Comparison of ENCODE assay signal across 1 cellular context in genomic region chrX:47217852-47218279, GRCh38.
TF ChIP-seq lines count a peak whose summit lies in the region.

No MANE protein-coding gene starts in this region.

TF ChIP-seq in K562, 482 proteins besides CTCF, POLR2A, EP300 and RAD21 (continued from another document and continues in another):
- TF ChIP-seq E4F1 (CRISPR knock-in tag; IDR thresholded peaks at IDR 0.05; ENCODE audit: borderline replicate concordance) = no peak
- peak; percentile 51 for TF ChIP-seq FOS (IDR thresholded peaks at IDR 0.05; ENCODE audit: extremely low read depth, insufficient read length)
- peak; percentile 17; the same call in 1 of the 2 replicates for TF ChIP-seq MYC (IDR thresholded peaks at IDR 0.05; ENCODE audit: low read depth, low read length)
- TF ChIP-seq MYC (CRISPR knock-in tag; IDR thresholded peaks at IDR 0.05; ENCODE audit: borderline replicate concordance, low read depth) = no peak
- TF ChIP-seq CREB3 (tag; conservative IDR thresholded peaks at IDR 0.05; ENCODE audit: low read depth) = no peak
- no peak for TF ChIP-seq BRCA1 (IDR thresholded peaks at IDR 0.05)
- no peak for TF ChIP-seq BRCA1 (CRISPR knock-in tag; IDR thresholded peaks at IDR 0.05)
- TF ChIP-seq NFE2 (IDR thresholded peaks at IDR 0.05; ENCODE audit: low read depth) = no peak
- TF ChIP-seq BRF2 (IDR thresholded peaks at IDR 0.05; ENCODE audit: borderline replicate concordance, insufficient read depth, insufficient read length) = no peak
- no peak for TF ChIP-seq E2F5 (CRISPR knock-in tag; IDR thresholded peaks at IDR 0.05)
- TF ChIP-seq ZNF518B (CRISPR knock-in tag; IDR thresholded peaks at IDR 0.05) = no peak
- no peak for TF ChIP-seq BCOR (IDR thresholded peaks at IDR 0.05)
- peak in 1 of 2 experiments; percentile 80; a peak in 2 of 4 replicates for TF ChIP-seq RCOR1 (IDR thresholded peaks at IDR 0.05; ENCODE audit: borderline replicate concordance in 1 of 2, low read depth in 2 of 2, low read length in 2 of 2)
- no peak for TF ChIP-seq DDX20 (tag; IDR thresholded peaks at IDR 0.05; ENCODE audit: low read depth)
- peak; percentile 42 for TF ChIP-seq TBP (optimal IDR thresholded peaks at IDR 0.05; ENCODE audit: low read depth, low read length)
- no peak for TF ChIP-seq BMI1 (IDR thresholded peaks at IDR 0.05; ENCODE audit: low read length)
- no peak for TF ChIP-seq SAP30 (IDR thresholded peaks at IDR 0.05; ENCODE audit: borderline replicate concordance, insufficient read depth, low read depth, low read length, poor library complexity, severe bottlenecking)
- TF ChIP-seq CBFA2T2 (conservative IDR thresholded peaks at IDR 0.05) = no peak
- no peak for TF ChIP-seq KHSRP (IDR thresholded peaks at IDR 0.05)
- TF ChIP-seq ZBTB34 (CRISPR knock-in tag; IDR thresholded peaks at IDR 0.05) = no peak
- peak; percentile 98 for TF ChIP-seq PKNOX1 (IDR thresholded peaks at IDR 0.05)
- TF ChIP-seq CREM (IDR thresholded peaks at IDR 0.05; ENCODE audit: low read depth) = peak; percentile 56
- TF ChIP-seq NFYB (IDR thresholded peaks at IDR 0.05; ENCODE audit: extremely low read depth, insufficient read length) = peak; percentile 28
- peak; percentile 26 for TF ChIP-seq SP2 (IDR thresholded peaks at IDR 0.05; ENCODE audit: extremely low read depth, low read depth, low read length, poor library complexity, severe bottlenecking)
- TF ChIP-seq HNRNPLL (IDR thresholded peaks at IDR 0.05; ENCODE audit: low read depth, low read length, poor library complexity, severe bottlenecking) = peak; percentile 71
- TF ChIP-seq KLF1 (tag; IDR thresholded peaks at IDR 0.05) = peak; percentile 87
- TF ChIP-seq SPI1 (IDR thresholded peaks at IDR 0.05; ENCODE audit: borderline replicate concordance, low read depth, low read length) = no peak
- no peak for TF ChIP-seq MTA2 (IDR thresholded peaks at IDR 0.05; ENCODE audit: low read depth)
- peak; percentile 54 for TF ChIP-seq EGR1 (conservative IDR thresholded peaks at IDR 0.05)
- TF ChIP-seq PHF20 (IDR thresholded peaks at IDR 0.05; ENCODE audit: partially characterized antibody) = no peak
- no peak for TF ChIP-seq FOXJ3 (CRISPR knock-in tag; IDR thresholded peaks at IDR 0.05)
- TF ChIP-seq PHB (CRISPR knock-in tag; IDR thresholded peaks at IDR 0.05) = no peak
- no peak for TF ChIP-seq ZNF274 (IDR thresholded peaks at IDR 0.05; ENCODE audit: borderline replicate concordance, low read depth, low read length)
- no peak for TF ChIP-seq MTF1 (CRISPR knock-in tag; IDR thresholded peaks at IDR 0.05; ENCODE audit: borderline replicate concordance)
- TF ChIP-seq BHLHE40 (IDR thresholded peaks at IDR 0.05; ENCODE audit: low read length) = peak; percentile 3; the same call in 1 of the 2 replicates
- peak in 1 of 2 experiments; percentile 1 for TF ChIP-seq E2F6 (IDR thresholded peaks at IDR 0.05; ENCODE audit: borderline replicate concordance in 1 of 2, extremely low read depth in 1 of 2, insufficient read depth in 1 of 2, insufficient read length in 1 of 2, low read depth in 1 of 2, low read length in 1 of 2, poor library complexity in 1 of 2, severe bottlenecking in 1 of 2)
- TF ChIP-seq CREB1 (IDR thresholded peaks at IDR 0.05) = peak; percentile 14; the same call in 1 of the 2 replicates
- no peak; the same call in 1 of the 2 replicates for TF ChIP-seq CREB1 (CRISPR knock-in tag; IDR thresholded peaks at IDR 0.05)
- TF ChIP-seq RBM34 (IDR thresholded peaks at IDR 0.05; ENCODE audit: borderline replicate concordance, insufficient read depth, low read length) = no peak
- no peak for TF ChIP-seq L3MBTL2 (IDR thresholded peaks at IDR 0.05)
- TF ChIP-seq MEIS2 (IDR thresholded peaks at IDR 0.05; ENCODE audit: partially characterized antibody) = peak; percentile 38
- no peak for TF ChIP-seq ZNF77 (CRISPR knock-in tag; IDR thresholded peaks at IDR 0.05)
- TF ChIP-seq MTA1 (IDR thresholded peaks at IDR 0.05; ENCODE audit: borderline replicate concordance) = no peak
- peak; percentile 72; the same call in 1 of the 2 replicates for TF ChIP-seq VEZF1 (CRISPR knock-in tag; IDR thresholded peaks at IDR 0.05)
- no peak for TF ChIP-seq THRA (IDR thresholded peaks at IDR 0.05)
- peak; percentile 12 for TF ChIP-seq TAF1 (IDR thresholded peaks at IDR 0.05; ENCODE audit: control insufficient read depth, extremely low read depth, insufficient read depth, low read length, severe bottlenecking)
- 0 out of 2 replicates have a peak, but pooled peaks have one; percentile 15 for TF ChIP-seq PBX2 (CRISPR knock-in tag; IDR thresholded peaks at IDR 0.05; ENCODE audit: low read depth)
- TF ChIP-seq PBX2 (tag; conservative IDR thresholded peaks at IDR 0.05; ENCODE audit: low read depth) = peak; percentile 93
